ENCODE assay signal across 10 cellular contexts in genomic region chr2:188788621-188789020, GRCh38.
A peak's percentile ranks its signal among the peaks of the same experiment; 100 is the strongest.
DNase-seq lines count a peak whose midpoint lies in the region; ATAC-seq and TF ChIP-seq lines count a peak whose summit lies in the region.
"Had no signal": no experiment of that assay in that cellular context is flagged by ENCODE, and none has a peak within 500 bp of the region (broad histone marks: within the 10 kb centered on the region; RNA-seq: fewer than 3 reads in every experiment).

No MANE protein-coding gene starts in this region.

- peaks cover 23% of the 10 kb centered on the region for H3K4me1 Mint-ChIP-seq in type B pancreatic cell (ENCODE audit: unreplicated experiment)

- H3K36me3 Mint-ChIP-seq in type B pancreatic cell = no peaks in the 10 kb centered on the region

- H3K27me3 ChIP-seq in lower lobe of right lung (ENCODE audit: low read depth) = no peaks in the 10 kb centered on the region

- no peak for TF ChIP-seq CTCF in NB4 (IDR thresholded peaks at IDR 0.05; ENCODE audit: low read depth, low read length)
- no peak for TF ChIP-seq CTCF in type B pancreatic cell (conservative IDR thresholded peaks at IDR 0.05)
- TF ChIP-seq CTCF in lower lobe of right lung (IDR thresholded peaks at IDR 0.05) = no peak
- TF ChIP-seq CTCF in GM10266 (IDR thresholded peaks at IDR 0.05; ENCODE audit: control insufficient read depth, insufficient read depth, low read depth, missing control alignments) = no peak

- ATAC-seq in lower lobe of right lung = no peak
- ATAC-seq: activated T-cell treated with anti-CD3 and anti-CD28 coated beads, Interleukin-2, amount 50 U/mL, for 4 hours had no signal

- H3K9me3 ChIP-seq in lower lobe of right lung = no peaks in the 10 kb centered on the region

- no peak overlapping the region for H3K27ac ChIP-seq in lower lobe of right lung

- no peak overlapping the region for H3K4me3 Mint-ChIP-seq in type B pancreatic cell
- H3K4me3 Mint-ChIP-seq: activated T-cell treated with anti-CD3 and anti-CD28 coated beads, Interleukin-2, amount 50 U/mL, for 4 hours had no signal

- H3K9me3 Mint-ChIP-seq in type B pancreatic cell = peaks cover 4% of the 10 kb centered on the region
- H3K9me3 Mint-ChIP-seq: activated T-cell treated with anti-CD3 and anti-CD28 coated beads, Interleukin-2, amount 50 U/mL, for 4 hours had no signal

- no peaks in the 10 kb centered on the region for H3K4me1 ChIP-seq in lower lobe of right lung

- no peaks in the 10 kb centered on the region for H3K27me3 Mint-ChIP-seq in type B pancreatic cell

- TF ChIP-seq POLR2A in NB4 (IDR thresholded peaks at IDR 0.05; ENCODE audit: extremely low read depth, insufficient read length) = no peak

- peak overlapping the region; percentile 46 for H3K27ac Mint-ChIP-seq in type B pancreatic cell

- no peak overlapping the region for H3K4me3 ChIP-seq in NB4 (ENCODE audit: low read depth, low read length)
- no peak overlapping the region for H3K4me3 ChIP-seq in lower lobe of right lung

- no peaks in the 10 kb centered on the region for H3K36me3 ChIP-seq in lower lobe of right lung

- intact Hi-C loops in lower lobe of right lung (cut with DNase I) = no loop called here

- peak; percentile 35 for DNase-seq in NB4 (ENCODE audit: low read depth)
- peak; percentile 87 for DNase-seq in dedifferentiated amniotic fluid mesenchymal stem cell (ENCODE audit: extremely low spot score)
- peak; percentile 58 to 88 for DNase-seq in lung microvascular endothelial cell (ENCODE audit: low read depth in 2 of 2)
- no peak for DNase-seq in type B pancreatic cell (ENCODE audit: extremely low spot score, unreplicated experiment)
- no peak for DNase-seq in NCI-H345 (lab: John Stamatoyannopoulos, UW)
- no peak for DNase-seq in activated gamma-delta T cell (lab: John Stamatoyannopoulos, UW)
- no peak for DNase-seq in lower lobe of right lung
- DNase-seq in GM10266 (ENCODE audit: extremely low spot score) = no peak
- DNase-seq: activated T-cell treated with anti-CD3 and anti-CD28 coated beads, Interleukin-2, amount 50 U/mL, for 4 hours; NCI-H82 had no signal

Comparison
In these comparisons a context has a peak if more than half of its experiments do, and no peak if none do; other contexts are left out.
1. DNase-seq: peak in NB4 (single experiment), dedifferentiated amniotic fluid mesenchymal stem cell (single experiment) and lung microvascular endothelial cell (2 of 2); none in type B pancreatic cell (single experiment), NCI-H345 (single experiment), activated gamma-delta T cell (single experiment), lower lobe of right lung (single experiment) and GM10266 (single experiment).